7 cellular contexts compared by ENCODE assay signal in genomic region chr19:3721900-3722442, GRCh38. TPM values are rescaled to one million over a fixed set of nuclear protein-coding genes. Genes with fewer than 3 reads are reported as not detected.
DNase-seq lines count a peak whose midpoint lies in the region; ATAC-seq and TF ChIP-seq lines count a peak whose summit lies in the region.

No MANE protein-coding gene starts in this region.

- no peak overlapping the region for H2AFZ ChIP-seq in PC-9

- BruUV-seq in PC-9 (replicated peaks; lab: Mats Ljungman, UMichigan): no TSS peak

- POLR2A ChIA-PET in PC-9 (lab: Charles Lee; ENCODE audit: unreplicated experiment): no interaction called here

- CTCF ChIA-PET in PC-9 (lab: Charles Lee): interaction anchor here (0.6 kb wide), 1 partner anchor 342 kb away, joined by 3 read pairs; no protein-coding TSS in a partner anchor

- intact Hi-C loops in PC-9 (cut with micrococcal nuclease; ENCODE audit: unreplicated experiment): loop anchor here (1.0 kb wide), 1 partner anchor 12 kb away; no protein-coding TSS in a partner anchor

- H3K79me2 ChIP-seq in PC-9 (ENCODE audit: low read depth): 0 out of 2 replicates have a peak, but pooled peaks cover 8% of the 10 kb centered on the region

- H3K27ac ChIP-seq in PC-9 (no peak overlapping the region), iPS DF 6.9 (ENCODE audit: low read length) (no peak overlapping the region), skin epidermis (no peak overlapping the region)

- ATAC-seq in GM18867 (IDR thresholded peaks at IDR 0.05; ENCODE audit: unreplicated experiment): no peak
- ATAC-seq in omental fat pad (ENCODE audit: low FRiP score): no peak

- peaks cover 16% of the 10 kb centered on the region; the same call in 1 of the 2 replicates for H3K4me1 ChIP-seq in PC-9 (replicated peaks; ENCODE audit: insufficient read depth)
- H3K4me1 ChIP-seq in iPS DF 6.9 (ENCODE audit: control insufficient read depth, insufficient read depth, low read length): no peaks in the 10 kb centered on the region

- DNase-seq in GM20000 (ENCODE audit: low spot score) (peak; percentile 24), PC-9 (no peak), iPS DF 6.9 (ENCODE audit: low read depth, low spot score) (no peak), kidney tubule cell (ENCODE audit: low spot score) (no peak), omental fat pad (ENCODE audit: low spot score) (no peak)

- no peaks in the 10 kb centered on the region for H3K9me3 ChIP-seq in PC-9 (ENCODE audit: insufficient read depth, low read depth)
- no peaks in the 10 kb centered on the region for H3K9me3 ChIP-seq in iPS DF 6.9 (ENCODE audit: control insufficient read depth, insufficient read depth, low read length)

- no peaks in the 10 kb centered on the region for H3K9me2 ChIP-seq in PC-9 (ENCODE audit: insufficient read depth)

- WGBS in iPS DF 6.9 (ENCODE audit: insufficient coverage, insufficient read length): no CpG with 5 or more reads among the region's 25 CpGs

- H3K4me3 ChIP-seq in PC-9 (peak overlapping the region; percentile 65), iPS DF 6.9 (ENCODE audit: low read length) (peak overlapping the region; percentile 65; the same call in 1 of the 2 replicates), skin epidermis (peak overlapping the region in 5 of 7 experiments; percentile 0 to 26 (median 6))

- H3K36me3 ChIP-seq in PC-9 (ENCODE audit: low read depth): no peaks in the 10 kb centered on the region
- no peaks in the 10 kb centered on the region for H3K36me3 ChIP-seq in iPS DF 6.9 (ENCODE audit: control insufficient read depth, insufficient read depth, low read length)

- no peaks in the 10 kb centered on the region for H3K27me3 ChIP-seq in PC-9 (ENCODE audit: insufficient read depth, low read depth)
- H3K27me3 ChIP-seq in iPS DF 6.9 (ENCODE audit: control insufficient read depth, insufficient read depth, low read length): no peaks in the 10 kb centered on the region

- no peak for TF ChIP-seq CTCF in GM20000 (IDR thresholded peaks at IDR 0.05; ENCODE audit: extremely low read depth, missing control alignments)
- TF ChIP-seq CTCF in PC-9 (conservative IDR thresholded peaks at IDR 0.05): no peak
- TF ChIP-seq CTCF in omental fat pad (IDR thresholded peaks at IDR 0.05): no peak

- peak overlapping the region; percentile 75 for H3K4me2 ChIP-seq in PC-9

- H4K20me1 ChIP-seq in PC-9 (ENCODE audit: insufficient read depth): no peaks in the 10 kb centered on the region

- peaks cover 16% of the 10 kb centered on the region; the same call in 1 of the 2 replicates for H3F3A ChIP-seq in PC-9 (ENCODE audit: insufficient read depth, low read depth)

RNA-seq across cellular contexts. Expression of gene TJP3, which starts 13.8 kb away (rescaled TPM):
- total RNA-seq in PC-9 (2021) (56.8 and 71.5 TPM in 2 replicates), omental fat pad (1 to 10 TPM in 1 of 4 donors, under 1 TPM in 2, not detected in 1; 0.60 to 1.2 (median 0.88) TPM)

RNA-seq across cellular contexts. Expression of gene PIP5K1C, which starts 21.7 kb away (rescaled TPM):
- 19.1 and 20.0 TPM in 2 replicates for total RNA-seq in PC-9 (2021)
- 10 to 100 TPM; 16.1 to 21.1 (median 17.4) TPM for total RNA-seq in omental fat pad

RNA-seq across cellular contexts. Expression of gene APBA3, which starts 39.5 kb away (rescaled TPM):
- total RNA-seq in PC-9 (2021) (16.0 and 22.1 TPM in 2 replicates), omental fat pad (10 to 100 TPM; 13.5 to 24.1 (median 18.7) TPM)

RNA-seq across cellular contexts. Expression of gene MRPL54, which starts 40.5 kb away (rescaled TPM):
- 31.6 and 42.0 TPM in 2 replicates for total RNA-seq in PC-9 (2021)
- total RNA-seq in omental fat pad: 10 to 100 TPM; 52.4 to 76.3 (median 68.0) TPM

RNA-seq across cellular contexts. Expression of gene RAX2, which starts 50.1 kb away (rescaled TPM):
- total RNA-seq in PC-9 (2021) (not detected in 2 replicates), omental fat pad (under 1 TPM in 1 of 4 donors, not detected in 3; 0.19 TPM)

Comparison
In these comparisons a context has a peak if more than half of its experiments do, and no peak if none do; other contexts are left out.
1. H3K4me3 ChIP-seq: peak in every context shown above with its lines; median percentile 65 in PC-9; 65 in iPS DF 6.9; 6 in skin epidermis.
2. RNA of gene TJP3, which starts 13.8 kb away (total RNA-seq): 56.8 to 71.5 TPM in PC-9; 0.60 to 1.2 TPM in omental fat pad; every median in the first group is over 10 times any median in the second.